Comparison of ENCODE assay signal across 8 cellular contexts in the genomic region with DNA sequence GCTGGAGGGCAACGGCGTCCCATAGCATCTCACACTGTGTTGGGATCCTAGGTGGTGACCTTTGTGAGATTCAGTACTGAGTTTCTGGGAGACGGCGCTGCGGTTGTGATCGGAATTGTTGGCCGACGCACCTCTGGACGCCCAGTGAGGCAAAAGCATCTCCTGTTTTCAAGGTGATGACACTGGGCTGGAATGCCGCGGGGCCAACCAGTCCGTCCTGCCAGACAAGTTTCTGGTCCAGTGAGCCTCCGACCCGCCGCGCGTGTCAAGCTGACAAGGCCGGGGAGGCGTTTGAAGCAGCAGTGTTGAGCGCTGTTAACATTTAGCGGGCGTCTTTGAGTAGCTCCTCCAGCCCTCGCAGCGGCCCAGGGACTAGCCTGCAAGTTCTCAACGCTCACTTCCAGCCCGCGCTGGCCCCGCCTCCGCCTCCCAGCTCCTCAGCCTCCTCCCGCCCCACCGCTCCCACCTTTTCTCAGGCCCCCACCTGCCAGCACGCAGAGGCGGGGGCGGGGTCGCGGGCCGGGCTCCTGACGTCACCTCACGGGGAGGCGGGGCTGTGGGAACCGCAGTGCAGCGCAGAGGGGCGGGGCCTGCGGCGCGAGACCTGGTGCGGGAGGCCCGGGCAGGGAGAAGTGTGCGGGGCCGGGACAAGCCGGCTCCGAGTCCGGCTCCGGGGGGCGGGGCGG. TPM values are rescaled to one million over a fixed set of nuclear protein-coding genes. Genes with fewer than 3 reads are reported as not detected.
DNase-seq lines count a peak whose midpoint lies in the region; ATAC-seq and TF ChIP-seq lines count a peak whose summit lies in the region.

No MANE protein-coding gene starts in this region.

- H4K8ac ChIP-seq in neuronal stem cell (ENCODE audit: low read depth, low read length): no peak overlapping the region

- no peaks in the 10 kb centered on the region for H3K9me2 ChIP-seq in GM23248 (ENCODE audit: insufficient read depth)

- no peak overlapping the region for H3K23ac ChIP-seq in neuronal stem cell (ENCODE audit: low read depth, low read length, poor library complexity)

- H2AK5ac ChIP-seq in neuronal stem cell (ENCODE audit: low read depth, low read length): no peak overlapping the region

- no peaks in the 10 kb centered on the region for H3K4me1 ChIP-seq in GM23248 (ENCODE audit: insufficient read depth)
- H3K4me1 ChIP-seq in gastroesophageal sphincter: peaks cover 0 to 20% (median 0%) of the 10 kb centered on the region in 3 donors
- H3K4me1 ChIP-seq in neuronal stem cell (ENCODE audit: control insufficient read depth in 2 of 2, insufficient read depth in 1 of 2, low read depth in 1 of 2, low read length in 2 of 2): peaks cover 8 to 14% of the 10 kb centered on the region in 2 donors

- ATAC-seq in gastroesophageal sphincter: peak; percentile 92

- H4K91ac ChIP-seq in neuronal stem cell (ENCODE audit: low read depth, low read length, poor library complexity): no peak overlapping the region

- peaks cover 29% of the 10 kb centered on the region for H3K27me3 ChIP-seq in GM23248 (replicated peaks; ENCODE audit: insufficient read depth)
- H3K27me3 ChIP-seq in gastroesophageal sphincter: no peaks in the 10 kb centered on the region
- H3K27me3 ChIP-seq in neuronal stem cell (ENCODE audit: control insufficient read depth in 3 of 3, insufficient read depth in 3 of 3, low read depth in 1 of 3, low read length in 3 of 3): peaks cover 4 to 55% (median 24%) of the 10 kb centered on the region in 3 experiments

- in situ Hi-C loops in GM23248 (cut with MboI): no loop called here
- in situ Hi-C loops in SK-MEL-5 (cut with HindIII; ENCODE audit: low pct_unique_long_range_greater_than_20kb, low sequenced_read_pairs): no loop called here

- 4 to 10% methylated on average over 22 to 54 of the region's 56 CpGs for WGBS in GM23248 (ENCODE audit: low coverage in 1 of 2, low lambda C conversion rate in 2 of 2, missing lambda C conversion rate in 2 of 2), 2 experiments
- 0 to 2% methylated on average over 8 to 12 of the region's 56 CpGs for WGBS in gastroesophageal sphincter (ENCODE audit: low coverage in 1 of 2), 2 donors
- no CpG with 5 or more reads among the region's 56 CpGs for WGBS in neuronal stem cell (ENCODE audit: extremely low coverage in 2 of 2, insufficient read length in 2 of 2, insufficient replicate concordance in 1 of 2), 2 donors

- H2AFZ ChIP-seq in GM23248 (peak overlapping the region; percentile 79), neuronal stem cell (ENCODE audit: low read length) (peak overlapping the region; percentile 93)

- TF ChIP-seq EP300 in gastroesophageal sphincter (IDR thresholded peaks at IDR 0.05): no peak

- no peak overlapping the region for H3K14ac ChIP-seq in neuronal stem cell (ENCODE audit: low read length)

- H3K18ac ChIP-seq in neuronal stem cell (ENCODE audit: low read length): peak overlapping the region; percentile 90

- H2BK15ac ChIP-seq in neuronal stem cell (ENCODE audit: low read length): no peak overlapping the region

- H3K79me2 ChIP-seq in GM23248 (ENCODE audit: insufficient read depth): no peaks in the 10 kb centered on the region

- H2BK5ac ChIP-seq in neuronal stem cell (ENCODE audit: low read length): no peak overlapping the region

- H3K4ac ChIP-seq in neuronal stem cell (ENCODE audit: low read length): no peak overlapping the region

- no peak overlapping the region for H2BK120ac ChIP-seq in neuronal stem cell (ENCODE audit: low read depth, low read length)

- H3K4me3 ChIP-seq in GM23248 (peak overlapping the region; percentile 72), gastroesophageal sphincter (peak overlapping the region; percentile 58 to 91), neuronal stem cell (ENCODE audit: low read length in 2 of 2) (peak overlapping the region; percentile 58 to 97)

- H3K79me1 ChIP-seq in neuronal stem cell (ENCODE audit: low read depth, low read length): no peaks in the 10 kb centered on the region

- H3K27ac ChIP-seq in GM23248 (no peak overlapping the region), gastroesophageal sphincter (peak overlapping the region in 3 of 4 donors; percentile 84), neuronal stem cell (replicated peaks; ENCODE audit: low read length) (no peak overlapping the region)

- DNase-seq in DMS 273 treated with DMSO at 0.1 percent for 48 hours (lab: John Stamatoyannopoulos, UW) (peak; percentile 53), GM23248 (peak; percentile 67), LoVo (ENCODE audit: low spot score) (peak; percentile 91), SK-MEL-5 (ENCODE audit: low read depth, low spot score) (peak; percentile 41), neuronal stem cell (ENCODE audit: low spot score) (peak; percentile 94), stromal cell of bone marrow (ENCODE audit: low read depth) (peak; percentile 15)
- peak; percentile 53 to 91 (median 79) for DNase-seq in activated naive CD4-positive, alpha-beta T cell (lab: John Stamatoyannopoulos, UW)

- H3F3A ChIP-seq in GM23248 (ENCODE audit: insufficient read depth): no peaks in the 10 kb centered on the region

- no peaks in the 10 kb centered on the region; the same call in 1 of the 2 replicates for H4K20me1 ChIP-seq in GM23248 (ENCODE audit: insufficient read depth)

- H3K9ac ChIP-seq in GM23248 (no peak overlapping the region), neuronal stem cell (ENCODE audit: low read depth, low read length, poor library complexity) (peak overlapping the region; percentile 38)

- H3K4me2 ChIP-seq in GM23248 (ENCODE audit: unreplicated experiment): peak overlapping the region; percentile 77
- H3K4me2 ChIP-seq in neuronal stem cell (ENCODE audit: insufficient read depth, low read length, poor library complexity, severe bottlenecking): peak overlapping the region; percentile 97

- H2BK12ac ChIP-seq in neuronal stem cell (ENCODE audit: low read length): no peak overlapping the region

- TF ChIP-seq POLR2A in gastroesophageal sphincter (IDR thresholded peaks at IDR 0.05): peak; percentile 16 to 45

- TF ChIP-seq CTCF in gastroesophageal sphincter (IDR thresholded peaks at IDR 0.05): peak in 1 of 4 experiments; percentile 9

- H3K9me3 ChIP-seq in GM23248 (ENCODE audit: low read depth): no peaks in the 10 kb centered on the region
- no peaks in the 10 kb centered on the region for H3K9me3 ChIP-seq in gastroesophageal sphincter
- H3K9me3 ChIP-seq in neuronal stem cell (replicated peaks in 1 of 2; ENCODE audit: control insufficient read depth in 2 of 2, insufficient read depth in 1 of 2, low read depth in 1 of 2, low read length in 2 of 2): no peaks in the 10 kb centered on the region

- H3K36me3 ChIP-seq in GM23248 (ENCODE audit: low read depth) (no peaks in the 10 kb centered on the region), gastroesophageal sphincter (no peaks in the 10 kb centered on the region), neuronal stem cell (replicated peaks in 1 of 2; ENCODE audit: control insufficient read depth in 2 of 2, insufficient read depth in 2 of 2, low read length in 2 of 2) (no peaks in the 10 kb centered on the region)

RNA-seq across cellular contexts. Expression of a gene that starts 0.5 kb away (rescaled TPM):
- not detected in 2 replicates for total RNA-seq in GM23248 (2014; rRNA removed; shearing (Covaris generic))
- polyA plus RNA-seq in GM23248 (2016; fragmentation: Nextera tagmentation; extraction: Ambion mirVana): 0.04 TPM in 1 of 2 replicates, not detected in the other
- total RNA-seq in SK-MEL-5 (2014; rRNA removed; shearing (Covaris generic)): 0.13 and 0.32 TPM in 2 replicates
- polyA plus RNA-seq in SK-MEL-5 (2015; cell fraction: cytosol; rRNA removed): 0.38 and 0.53 TPM in 2 replicates
- polyA plus RNA-seq in SK-MEL-5 (2015; cell fraction: nucleus; rRNA removed): 0.16 and 0.91 TPM in 2 replicates
- 1 to 10 TPM in 3 of 4 donors, under 1 TPM in 1; 0.81 to 3.3 (median 2.5) TPM for total RNA-seq in gastroesophageal sphincter
- 3.6 TPM for polyA plus RNA-seq in neuronal stem cell (2013, experiment 1 of 2)
- 3.7 TPM for polyA plus RNA-seq in neuronal stem cell (2013, experiment 2 of 2)

Comparison
In these comparisons a context has a peak if more than half of its experiments do, and no peak if none do; other contexts are left out.
1. DNase-seq: peak in every context shown above with its lines; median percentile 94 in neuronal stem cell; 91 in LoVo; 79 in activated naive CD4-positive, alpha-beta T cell; 67 in GM23248; 53 in DMS 273 treated with DMSO at 0.1 percent for 48 hours; 41 in SK-MEL-5; 15 in stromal cell of bone marrow.
2. H3K27ac ChIP-seq: peak in gastroesophageal sphincter (3 of 4); none in GM23248 (single experiment) and neuronal stem cell (single experiment).
3. Peak in every context shown above with its lines, with median percentiles within 50 percentile points of each other: H3K4me3 ChIP-seq.